8 cellular contexts compared by ENCODE assay signal in genomic region chr14:23352506-23353432, GRCh38. TPM values are rescaled to one million over a fixed set of nuclear protein-coding genes. Genes with fewer than 3 reads are reported as not detected.
DNase-seq lines count a peak whose midpoint lies in the region; TF ChIP-seq lines count a peak whose summit lies in the region.

Gene SLC22A17 (minus strand): TSS chr14:23352887.

- peaks cover 2% of the 10 kb centered on the region for H3K36me3 Mint-ChIP-seq in activated naive CD8-positive, alpha-beta T cell
- peaks cover 16% of the 10 kb centered on the region for H3K36me3 Mint-ChIP-seq in glutamatergic neuron (ENCODE audit: unreplicated experiment)

- peaks cover 8% of the 10 kb centered on the region for H3K27me3 Mint-ChIP-seq in activated naive CD8-positive, alpha-beta T cell
- H3K27me3 Mint-ChIP-seq in glutamatergic neuron (ENCODE audit: unreplicated experiment) = peaks cover 16% of the 10 kb centered on the region

- no peaks in the 10 kb centered on the region for H3K9me3 ChIP-seq in SJSA1 (replicated peaks)
- no peaks in the 10 kb centered on the region for H3K9me3 ChIP-seq in neuron (ENCODE audit: low read length)
- no peaks in the 10 kb centered on the region for H3K9me3 ChIP-seq in subcutaneous abdominal adipose tissue (ENCODE audit: control insufficient read depth in 5 of 5, low read length in 5 of 5)

- peak within 1 kb of the TSS in 2 of 5 donors; percentile 23 to 45 for H3K9ac ChIP-seq in subcutaneous abdominal adipose tissue (ENCODE audit: low read length in 5 of 5)

- H3K9me3 Mint-ChIP-seq in activated naive CD8-positive, alpha-beta T cell (ENCODE audit: low read depth) = no peaks in the 10 kb centered on the region
- H3K9me3 Mint-ChIP-seq in glutamatergic neuron (ENCODE audit: unreplicated experiment) = peaks cover 19% of the 10 kb centered on the region

- H3K27ac ChIP-seq in SJSA1 = no peak within 1 kb of the TSS
- H3K27ac ChIP-seq in subcutaneous abdominal adipose tissue (ENCODE audit: low read depth, low read length) = no peak within 1 kb of the TSS

- H3K36me3 ChIP-seq in SJSA1 = no peaks in the 10 kb centered on the region
- H3K36me3 ChIP-seq in neuron (ENCODE audit: insufficient read depth, low read length) = peaks cover 15% of the 10 kb centered on the region
- peaks cover 0 to 9% (median 7%) of the 10 kb centered on the region in 5 donors for H3K36me3 ChIP-seq in subcutaneous abdominal adipose tissue (ENCODE audit: control insufficient read depth in 5 of 5, insufficient read depth in 5 of 5, low read length in 5 of 5)

- H3K4me1 ChIP-seq in SJSA1 (replicated peaks) (peaks cover 11% of the 10 kb centered on the region), neuron (ENCODE audit: insufficient read depth, low read length) (peaks cover 7% of the 10 kb centered on the region), subcutaneous abdominal adipose tissue (ENCODE audit: control insufficient read depth in 5 of 5, insufficient read depth in 5 of 5, low read length in 5 of 5) (peaks cover 2 to 18% (median 17%) of the 10 kb centered on the region in 5 donors)

- peaks cover 10% of the 10 kb centered on the region for H3K4me1 Mint-ChIP-seq in activated naive CD8-positive, alpha-beta T cell (ENCODE audit: low read depth)
- H3K4me1 Mint-ChIP-seq in glutamatergic neuron (ENCODE audit: low read depth, unreplicated experiment) = peaks cover 14% of the 10 kb centered on the region

- peak; percentile 29 for DNase-seq in activated gamma-delta T cell treated with Interleukin-2 at 50 U/mL for 16 hours
- DNase-seq in activated gamma-delta T cell (lab: John Stamatoyannopoulos, UW) = no peak
- peak; percentile 21 to 63 for DNase-seq in SJSA1 (ENCODE audit: low read depth in 1 of 2, low spot score in 2 of 2)
- DNase-seq in glutamatergic neuron = peak; percentile 88
- DNase-seq in HT-29 (ENCODE audit: low spot score) = no peak

- peak within 1 kb of the TSS; percentile 74 for H2AFZ ChIP-seq in neuron (ENCODE audit: low read depth, low read length)

- no peak within 1 kb of the TSS for H3K27ac Mint-ChIP-seq in activated naive CD8-positive, alpha-beta T cell
- H3K27ac Mint-ChIP-seq in glutamatergic neuron (ENCODE audit: unreplicated experiment) = peak within 1 kb of the TSS; percentile 90

- H3K4me3 ChIP-seq in SJSA1 (peak within 1 kb of the TSS; percentile 33), neuron (ENCODE audit: low read length) (peak within 1 kb of the TSS; percentile 63), subcutaneous abdominal adipose tissue (ENCODE audit: low read depth in 1 of 5, low read length in 5 of 5) (peak within 1 kb of the TSS; percentile 37 to 68 (median 63))

- peak within 1 kb of the TSS; percentile 92 for H3K4me3 Mint-ChIP-seq in activated naive CD8-positive, alpha-beta T cell
- peak within 1 kb of the TSS; percentile 92 for H3K4me3 Mint-ChIP-seq in glutamatergic neuron (ENCODE audit: unreplicated experiment)

- H3K27me3 ChIP-seq in SJSA1 (replicated peaks) (peaks cover 50% of the 10 kb centered on the region), neuron (ENCODE audit: insufficient read depth, low read length) (no peaks in the 10 kb centered on the region), subcutaneous abdominal adipose tissue (ENCODE audit: control insufficient read depth in 5 of 5, insufficient read depth in 4 of 5, low read length in 5 of 5) (peaks cover 2 to 19% (median 10%) of the 10 kb centered on the region in 5 donors)

- TF ChIP-seq CTCF in glutamatergic neuron (IDR thresholded peaks at IDR 0.05; ENCODE audit: partially characterized antibody, unreplicated experiment) = peak; percentile 37

RNA-seq across cellular contexts. Expression of gene SLC22A17, which starts in this region (rescaled TPM):
- total RNA-seq in SJSA1 (2014; rRNA removed; shearing (Covaris generic)) = 1.7 and 3.2 TPM in 2 replicates
- 70.6 TPM for total RNA-seq in glutamatergic neuron (ENCODE audit: unreplicated experiment)
- not detected in 2 replicates for total RNA-seq in HT-29 (2014; rRNA removed; shearing (Covaris generic))

Comparison
In these comparisons a context has a peak if more than half of its experiments do, and no peak if none do; other contexts are left out.
1. RNA of gene SLC22A17 (total RNA-seq): 70.6 TPM in glutamatergic neuron (single experiment); 1.7 to 3.2 TPM in SJSA1 and not detected in HT-29; every median in the first group is over 10 times any median in the second.
2. DNase-seq: peak in activated gamma-delta T cell treated with Interleukin-2 at 50 U/mL for 16 hours (single experiment), SJSA1 (2 of 2) and glutamatergic neuron (single experiment); none in activated gamma-delta T cell (single experiment) and HT-29 (single experiment).
3. Peak in every context shown above with its lines, with median percentiles within 50 percentile points of each other: H3K4me3 ChIP-seq.